18 cellular contexts compared by ENCODE assay signal in the genomic region with DNA sequence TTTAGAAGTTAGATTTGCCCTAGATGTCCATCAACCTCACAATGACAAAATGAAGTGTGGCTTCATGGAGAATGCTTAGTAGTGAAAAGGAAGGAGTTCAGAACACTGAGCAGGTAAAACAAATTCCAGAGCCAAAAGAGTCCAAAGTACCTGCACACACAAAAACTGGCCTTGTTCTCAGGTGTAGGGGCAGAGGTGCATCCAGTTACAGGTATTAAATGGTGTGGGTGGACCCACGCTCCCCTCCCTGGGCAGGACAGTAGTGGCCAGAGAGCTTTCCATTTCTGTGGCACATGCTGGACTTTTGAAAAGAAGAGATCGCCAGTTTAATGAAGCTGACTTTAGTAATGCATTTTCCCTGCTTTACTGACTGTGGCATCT. TPM values are rescaled to one million over a fixed set of nuclear protein-coding genes. Genes with fewer than 3 reads are reported as not detected.
DNase-seq lines count a peak whose midpoint lies in the region; ATAC-seq and TF ChIP-seq lines count a peak whose summit lies in the region.
"Had no signal": no experiment of that assay in that cellular context is flagged by ENCODE, and none has a peak within 500 bp of the region (broad histone marks: within the 10 kb centered on the region; RNA-seq: fewer than 3 reads in every experiment).

No MANE protein-coding gene starts in this region.

- no peaks in the 10 kb centered on the region for H3K9me3 ChIP-seq in T-helper 17 cell (ENCODE audit: control insufficient read depth, low read length, poor library complexity, severe bottlenecking)

- ATAC-seq in Right ventricle myocardium inferior (no peak), T-helper 17 cell (no peak), GM18502 (IDR thresholded peaks at IDR 0.05; ENCODE audit: poor library complexity, unreplicated experiment) (no peak)
- ATAC-seq in naive thymus-derived CD8-positive, alpha-beta T cell, result no peak

- peaks cover 5% of the 10 kb centered on the region for H3K36me3 Mint-ChIP-seq in T-helper 17 cell (ENCODE audit: low read depth)
- peaks cover 0 to 19% (median 11%) of the 10 kb centered on the region in 3 donors for H3K36me3 Mint-ChIP-seq in naive thymus-derived CD8-positive, alpha-beta T cell

- intact Hi-C loops in cardiac septum (cut with DNase I) (no loop called here), Right ventricle myocardium inferior (cut with DNase I) (loop anchor here (10.0 kb wide), 1 partner anchor 59 kb away; no protein-coding TSS in a partner anchor), lower leg skin (cut with DNase I; ENCODE audit: low total_unique reads) (no loop called here)

- H3K9me3 Mint-ChIP-seq in naive thymus-derived CD8-positive, alpha-beta T cell, result peaks cover 0 to 2% (median 0%) of the 10 kb centered on the region in 9 donors
- H3K9me3 Mint-ChIP-seq: HFFc6 had no signal

- no peak for TF ChIP-seq CTCF in lower leg skin (IDR thresholded peaks at IDR 0.05)

- no peak for TF ChIP-seq POLR2A in lower leg skin (IDR thresholded peaks at IDR 0.05)

- H3K4me3 ChIP-seq in lower leg skin (ENCODE audit: low read depth, poor library complexity, severe bottlenecking), result no peak overlapping the region

- peak overlapping the region; percentile 63 for H3K27ac Mint-ChIP-seq in T-helper 17 cell
- H3K27ac Mint-ChIP-seq in naive thymus-derived CD8-positive, alpha-beta T cell, result peak overlapping the region in 8 of 10 donors; percentile 2 to 79 (median 52)
- H3K27ac Mint-ChIP-seq: HFFc6 had no signal

- H3K4me3 Mint-ChIP-seq in T-helper 17 cell, result no peak overlapping the region
- no peak overlapping the region for H3K4me3 Mint-ChIP-seq in naive thymus-derived CD8-positive, alpha-beta T cell
- H3K4me3 Mint-ChIP-seq: HFFc6 had no signal

- H3K4me1 Mint-ChIP-seq in T-helper 17 cell, result peaks cover 13% of the 10 kb centered on the region
- H3K4me1 Mint-ChIP-seq in naive thymus-derived CD8-positive, alpha-beta T cell, result peaks cover 4 to 25% (median 18%) of the 10 kb centered on the region in 4 donors

- WGBS in lower leg skin, 2 donors, result 85 to 100% methylated on average over 2 of the region's 2 CpGs

- no peaks in the 10 kb centered on the region for H3K27me3 Mint-ChIP-seq in T-helper 17 cell
- H3K27me3 Mint-ChIP-seq in naive thymus-derived CD8-positive, alpha-beta T cell, result no peaks in the 10 kb centered on the region

- POLR2A ChIA-PET in naive thymus-derived CD8-positive, alpha-beta T cell (lab: Charles Lee), result interaction anchor here (1.0 kb wide), 2 partner anchors 15 to 34 kb away, joined by 3 to 4 read pairs; no protein-coding TSS in a partner anchor

- DNase-seq in cardiac septum (ENCODE audit: low spot score) (peak; percentile 58), Right ventricle myocardium inferior (ENCODE audit: missing footprints) (no peak), T-helper 17 cell (no peak), Ammon's horn (ENCODE audit: low spot score) (no peak), lower leg skin (ENCODE audit: low spot score in 2 of 2) (no peak)
- no peak for DNase-seq in naive thymus-derived CD8-positive, alpha-beta T cell
- DNase-seq: C1 segment of cervical spinal cord; DMS153; GDM1; HFFc6; NCI-H1417; NCI-H187; NCI-H2107; NCI-H510A; NCI-H748 treated with DMSO at 0.1 percent for 48 hours; NK-92 treated with Interleukin-12 subunit alpha and Interleukin-12 subunit beta, amount 100 ng/mL, for 24 hours; SHP77 treated with DMSO at 0.1 percent for 48 hours had no signal

RNA-seq across cellular contexts. Expression of gene SECISBP2, which starts 47.2 kb away (rescaled TPM):
- total RNA-seq in cardiac septum (21.2 TPM), Right ventricle myocardium inferior (16.4 TPM), T-helper 17 cell (100 to 1,000 TPM; 106 to 115 TPM), lower leg skin (10 to 100 TPM; 38.3 to 67.3 (median 41.9) TPM)
- total RNA-seq in naive thymus-derived CD8-positive, alpha-beta T cell, result 100 to 1,000 TPM; 105 to 112 TPM
- polyA plus RNA-seq in naive thymus-derived CD8-positive, alpha-beta T cell, result 10 to 100 TPM; 19.6 to 27.9 (median 21.2) TPM

RNA-seq across cellular contexts. Expression of gene CKS2, which starts 54.5 kb away (rescaled TPM):
- total RNA-seq in cardiac septum (3.2 TPM), Right ventricle myocardium inferior (9.7 TPM), T-helper 17 cell (10 to 100 TPM; 11.9 to 18.1 TPM), lower leg skin (10 to 100 TPM in 3 of 4 donors, 1 to 10 TPM in 1; 9.4 to 25.4 (median 21.1) TPM)
- 1 to 10 TPM; 4.8 to 5.3 TPM for total RNA-seq in naive thymus-derived CD8-positive, alpha-beta T cell
- polyA plus RNA-seq in naive thymus-derived CD8-positive, alpha-beta T cell, result 10 to 100 TPM in 1 of 3 donors, 1 to 10 TPM in 2; 7.0 to 13.6 (median 7.8) TPM
